Comparison of ENCODE assay signal across 1 cellular context in the genomic region with DNA sequence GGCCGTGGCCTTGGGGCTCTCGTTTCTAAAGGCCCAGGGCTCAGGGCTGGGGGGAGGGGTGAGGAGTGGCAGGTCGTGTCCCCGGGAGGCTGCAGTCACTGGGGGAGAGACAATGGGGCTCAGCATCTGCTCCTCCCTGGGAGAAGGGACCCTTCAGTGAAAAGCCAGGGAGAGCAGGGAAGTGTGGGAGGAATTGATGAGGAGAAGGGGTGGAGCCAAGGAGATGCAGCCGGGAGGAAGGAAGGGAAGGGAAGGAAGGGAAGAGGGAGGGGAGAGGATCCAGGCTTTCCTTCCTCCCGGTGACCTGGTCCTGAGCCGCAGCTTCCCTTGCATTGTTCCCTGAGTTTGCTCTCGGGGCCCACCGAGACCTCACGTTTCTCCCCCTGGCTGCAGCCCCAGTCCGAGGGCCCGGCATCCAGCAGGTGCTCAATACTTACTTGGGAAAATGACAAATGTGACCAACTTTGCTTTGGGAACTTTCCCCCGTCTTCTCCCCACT.
TF ChIP-seq lines count a peak whose summit lies in the region.

No MANE protein-coding gene starts in this region.

TF ChIP-seq in H1, 55 proteins besides CTCF, POLR2A, EP300 and RAD21:
- no peak for TF ChIP-seq SIN3A (conservative IDR thresholded peaks at IDR 0.05 in 1 of 2, IDR thresholded peaks at IDR 0.05 in 1 of 2; ENCODE audit: low read depth in 1 of 2, low read length in 2 of 2)
- TF ChIP-seq, protein P1, sequence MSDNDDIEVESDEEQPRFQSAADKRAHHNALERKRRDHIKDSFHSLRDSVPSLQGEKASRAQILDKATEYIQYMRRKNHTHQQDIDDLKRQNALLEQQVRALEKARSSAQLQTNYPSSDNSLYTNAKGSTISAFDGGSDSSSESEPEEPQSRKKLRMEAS (IDR thresholded peaks at IDR 0.05) = 0 out of 2 replicates have a peak, but pooled peaks have one; percentile 38
- no peak for TF ChIP-seq RNF2 (IDR thresholded peaks at IDR 0.05; ENCODE audit: borderline replicate concordance, low read depth, low read length, missing control alignments, poor library complexity, severe bottlenecking)
- peak; percentile 72 for TF ChIP-seq TAF1 (IDR thresholded peaks at IDR 0.05; ENCODE audit: low read depth, low read length)
- TF ChIP-seq TBP (IDR thresholded peaks at IDR 0.05; ENCODE audit: low read depth, low read length) = peak; percentile 45; the same call in 1 of the 2 replicates
- TF ChIP-seq PHF8 (conservative IDR thresholded peaks at IDR 0.05; ENCODE audit: low read depth, low read length) = peak; percentile 51; the same call in 1 of the 2 replicates
- peak; percentile 97 for TF ChIP-seq SP1 (IDR thresholded peaks at IDR 0.05; ENCODE audit: low read depth, low read length)
- 0 out of 2 replicates have a peak, but pooled peaks have one; percentile 44 for TF ChIP-seq YY1 (IDR thresholded peaks at IDR 0.05; ENCODE audit: low read depth, low read length)
- TF ChIP-seq SP4 (IDR thresholded peaks at IDR 0.05; ENCODE audit: low read length) = 0 out of 2 replicates have a peak, but pooled peaks have one; percentile 32
- no peak for TF ChIP-seq JUND (IDR thresholded peaks at IDR 0.05; ENCODE audit: low read length)
- peak; percentile 89 for TF ChIP-seq POLR2AphosphoS5 (IDR thresholded peaks at IDR 0.05; ENCODE audit: low read depth, low read length)
- no peak for TF ChIP-seq KDM4A (IDR thresholded peaks at IDR 0.05; ENCODE audit: low read depth, low read length, severe bottlenecking)
- TF ChIP-seq BRCA1 (IDR thresholded peaks at IDR 0.05; ENCODE audit: low read depth, low read length) = no peak
- TF ChIP-seq ASH2L (IDR thresholded peaks at IDR 0.05; ENCODE audit: low read length) = no peak
- TF ChIP-seq RFX5 (IDR thresholded peaks at IDR 0.05; ENCODE audit: borderline replicate concordance, low read depth, low read length) = no peak
- TF ChIP-seq HDAC6 (IDR thresholded peaks at IDR 0.05; ENCODE audit: low read depth, low read length) = no peak
- TF ChIP-seq CEBPB (IDR thresholded peaks at IDR 0.05; ENCODE audit: low read depth, low read length) = no peak
- 0 out of 2 replicates have a peak, but pooled peaks have one; percentile 48 for TF ChIP-seq EGR1 (IDR thresholded peaks at IDR 0.05; ENCODE audit: borderline replicate concordance, low read depth, low read length)
- no peak for TF ChIP-seq CHD1 (IDR thresholded peaks at IDR 0.05; ENCODE audit: low read depth, low read length)
- no peak for TF ChIP-seq FOSL1 (IDR thresholded peaks at IDR 0.05; ENCODE audit: insufficient read depth, low read depth, low read length)
